28 cellular contexts compared by ENCODE assay signal in genomic region chr11:129681344-129682114, GRCh38.
"Had no signal": no experiment of that assay in that cellular context is flagged by ENCODE, and none has a peak within 500 bp of the region (broad histone marks: within the 10 kb centered on the region; RNA-seq: fewer than 3 reads in every experiment).

No MANE protein-coding gene starts in this region.

- ATAC-seq: activated CD4-positive, CD25-positive, alpha-beta regulatory T cell treated with anti-CD3 and anti-CD28 coated beads, Interleukin-2, amount 50 U/mL, for 24 hours; activated CD8-positive, alpha-beta T cell treated with anti-CD3 and anti-CD28 coated beads, Interleukin-2, amount 10 ng/mL, durations not matched to agents 7 days and 5 days; K562; Panc1; Right ventricle myocardium inferior had no signal

- H3K4me2 ChIP-seq: SK-N-SH had no signal

- DNase-seq: activated CD4-positive, alpha-beta T cell treated with anti-CD3 and anti-CD28 coated beads for 4 hours; activated CD4-positive, alpha-beta T cell treated with anti-CD3 and anti-CD28 coated beads, Interleukin-2, amount 50 U/mL, for 4 hours; activated CD8-positive, alpha-beta memory T cell treated with anti-CD3 and anti-CD28 coated beads, Interleukin-2, amount 50 U/mL, for 48 hours; activated CD8-positive, alpha-beta T cell treated with anti-CD3 and anti-CD28 coated beads, Interleukin-2, amount 10 ng/mL, durations not matched to agents 7 days and 5 days; activated naive CD4-positive, alpha-beta T cell treated with anti-CD3 and anti-CD28 coated beads, Interleukin-2, amount 50 U/mL, for 16 hours; activated naive CD8-positive, alpha-beta T cell treated with anti-CD3 and anti-CD28 coated beads, Interleukin-2, amount 10 ng/mL, durations not matched to agents 7 days and 5 days; activated T-cell treated with anti-CD3 and anti-CD28 coated beads, Interleukin-2, amount 50 U/mL, for 1 hour; adrenal gland; anterior cingulate cortex; caudate nucleus; Karpas-422; MV-4-11; NCI-H1092 treated with DMSO at 0.1 percent for 48 hours; NCI-H1417 treated with DMSO at 0.1 percent for 48 hours; NCI-H1694; NCI-H2029; NCI-H2107; NCI-H345; NCI-H774; RPMI8226; SJCRH30; SK-N-SH; T-helper 1 cell; WERI-Rb-1 had no signal

- H3K36me3 ChIP-seq: adrenal gland, SJCRH30, WERI-Rb-1 had no signal

- H3K27me3 ChIP-seq: adrenal gland, SJCRH30 had no signal

- H3K9me3 ChIP-seq: adrenal gland, SJCRH30, SK-N-SH had no signal

- H3K4me1 ChIP-seq: adrenal gland, SJCRH30 had no signal

- H3K27ac ChIP-seq: adrenal gland, SJCRH30, WERI-Rb-1 had no signal

- H3K4me3 ChIP-seq: adrenal gland, K562, SJCRH30 had no signal

- H3K9ac ChIP-seq: SK-N-SH had no signal

- FAIRE-seq: K562 had no signal
